Comparison of ENCODE assay signal across 8 cellular contexts in the genomic region with DNA sequence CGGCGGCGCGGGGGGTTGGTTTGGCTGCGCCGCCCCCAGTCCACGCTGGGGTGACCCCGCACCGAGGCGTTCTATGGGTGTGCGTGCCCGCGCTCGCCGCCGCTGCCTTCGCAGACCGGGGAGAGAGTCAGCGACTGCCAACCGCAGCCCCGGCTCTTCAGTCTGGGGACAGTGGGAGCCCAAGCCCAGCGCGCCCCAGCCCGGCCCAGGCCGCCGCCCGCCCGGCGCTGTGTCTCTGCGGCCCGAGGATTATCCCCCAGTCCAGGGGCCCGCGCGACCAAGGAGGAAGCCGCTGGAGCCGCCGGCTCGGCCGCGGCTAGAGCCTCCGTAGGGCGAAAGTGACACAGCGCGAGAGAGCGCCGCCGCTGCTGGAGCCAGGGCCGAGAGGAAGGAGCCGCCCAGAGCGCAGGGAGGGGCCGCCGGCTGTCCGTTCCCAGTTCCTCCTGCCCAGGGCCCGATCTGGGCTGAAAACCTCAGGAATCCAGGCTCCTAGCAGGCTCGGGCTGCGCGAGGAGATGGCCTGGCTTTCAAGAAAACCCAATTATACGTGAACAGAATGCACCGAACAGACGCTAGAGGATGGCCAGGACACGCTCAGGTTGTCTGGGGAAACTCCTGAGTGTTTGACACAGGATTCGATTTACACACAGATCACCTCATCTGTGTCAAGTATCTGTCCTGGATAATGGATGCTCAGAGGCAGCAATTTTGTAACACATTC. TPM values are rescaled to one million over a fixed set of nuclear protein-coding genes. Genes with fewer than 3 reads are reported as not detected.
A peak's percentile ranks its signal among the peaks of the same experiment; 100 is the strongest.
DNase-seq lines count a peak whose midpoint lies in the region; ATAC-seq and TF ChIP-seq lines count a peak whose summit lies in the region.

No MANE protein-coding gene starts in this region.

- H3K4me3 ChIP-seq in fibroblast of lung (replicated peaks in 1 of 4; ENCODE audit: control extremely low read depth in 1 of 4, insufficient read depth in 1 of 4, low read depth in 3 of 4, low read length in 4 of 4) (peak overlapping the region; percentile 60 to 97 (median 92)), mucosa of rectum (ENCODE audit: low read length in 2 of 2) (peak overlapping the region; percentile 83 to 95), thyroid gland (replicated peaks in 1 of 3) (peak overlapping the region; percentile 51 to 90 (median 76))

- H3K4me2 ChIP-seq in fibroblast of lung (ENCODE audit: extremely low read depth, insufficient read depth, low read length), result peak overlapping the region; percentile 99

- H3K79me2 ChIP-seq in fibroblast of lung (ENCODE audit: control insufficient read depth, insufficient read depth, low read length), result peaks cover 65% of the 10 kb centered on the region

- H3K27ac ChIP-seq in fibroblast of lung (ENCODE audit: insufficient read depth, low read length) (peak overlapping the region; percentile 93), mucosa of rectum (ENCODE audit: low read depth in 2 of 2, low read length in 2 of 2) (peak overlapping the region; percentile 77 to 80), thyroid gland (peak overlapping the region; percentile 45 to 85 (median 85))

- ATAC-seq in HG02798 (IDR thresholded peaks at IDR 0.05; ENCODE audit: poor library complexity, unreplicated experiment), result peak; percentile 41

- H3K27me3 ChIP-seq in fibroblast of lung (ENCODE audit: control insufficient read depth, insufficient read depth, low read length) (no peaks in the 10 kb centered on the region), mucosa of rectum (ENCODE audit: control insufficient read depth in 2 of 2, insufficient read depth in 2 of 2, low read length in 2 of 2) (no peaks in the 10 kb centered on the region), thyroid gland (no peaks in the 10 kb centered on the region)

- peaks cover 20% of the 10 kb centered on the region for H3K4me1 Mint-ChIP-seq in activated T-cell treated with anti-CD3 and anti-CD28 coated beads, Interleukin-2, amount 50 U/mL, for 24 hours (ENCODE audit: low read depth)

- intact Hi-C loops in thyroid gland (cut with DNase I), result loop anchor here (10.0 kb wide), 1 partner anchor 66 kb away; no protein-coding TSS in a partner anchor

- H3K9me3 ChIP-seq in fibroblast of lung (ENCODE audit: control insufficient read depth, insufficient read depth, low read depth, low read length) (no peaks in the 10 kb centered on the region), mucosa of rectum (ENCODE audit: control insufficient read depth in 2 of 2, low read length in 2 of 2) (no peaks in the 10 kb centered on the region), thyroid gland (no peaks in the 10 kb centered on the region)

- 10 to 35% methylated on average over 5 of the region's 62 CpGs for WGBS in thyroid gland, 2 donors

- TF ChIP-seq CTCF in fibroblast of lung (conservative IDR thresholded peaks at IDR 0.05 in 1 of 2, IDR thresholded peaks at IDR 0.05 in 1 of 2; ENCODE audit: low read depth in 1 of 2, low read length in 2 of 2) (no peak), thyroid gland (IDR thresholded peaks at IDR 0.05) (no peak)

- DNase-seq in NCI-H82 (lab: John Stamatoyannopoulos, UW), result peak; percentile 74
- no peak for DNase-seq in NCI-H82 treated with DMSO at 0.1 percent for 48 hours (lab: John Stamatoyannopoulos, UW; ENCODE audit: unreplicated experiment)
- peak; percentile 43 for DNase-seq in NCI-H510A treated with DMSO at 0.1 percent for 48 hours (lab: John Stamatoyannopoulos, UW)
- DNase-seq in activated T-cell treated with anti-CD3 and anti-CD28 coated beads, Interleukin-2, amount 50 U/mL, for 24 hours, result peak; percentile 50
- peak; percentile 78 to 87 for DNase-seq in fibroblast of lung (ENCODE audit: low read depth in 2 of 2)
- peak; percentile 74 to 77 for DNase-seq in thyroid gland

- TF ChIP-seq POLR2A in thyroid gland (IDR thresholded peaks at IDR 0.05), result peak in 1 of 2 donors; percentile 71

- peaks cover 20% of the 10 kb centered on the region for H3K4me1 ChIP-seq in fibroblast of lung (ENCODE audit: control insufficient read depth, extremely low read depth, insufficient read depth, low read length)
- peaks cover 5 to 6% of the 10 kb centered on the region in 2 donors for H3K4me1 ChIP-seq in mucosa of rectum (ENCODE audit: control insufficient read depth in 2 of 2, insufficient read depth in 2 of 2, low read length in 2 of 2)
- H3K4me1 ChIP-seq in thyroid gland, result peaks cover 9 to 12% of the 10 kb centered on the region in 2 donors

- H3K36me3 Mint-ChIP-seq in activated T-cell treated with anti-CD3 and anti-CD28 coated beads, Interleukin-2, amount 50 U/mL, for 24 hours (ENCODE audit: low read depth), result no peaks in the 10 kb centered on the region

- no peaks in the 10 kb centered on the region for H4K20me1 ChIP-seq in fibroblast of lung (ENCODE audit: control insufficient read depth, extremely low read depth, insufficient read depth, low read length)

- H3K27ac Mint-ChIP-seq in activated T-cell treated with anti-CD3 and anti-CD28 coated beads, Interleukin-2, amount 50 U/mL, for 24 hours, result no peak overlapping the region

- peak overlapping the region; percentile 43 for H2AFZ ChIP-seq in fibroblast of lung (ENCODE audit: low read length)

- H3K36me3 ChIP-seq in fibroblast of lung (ENCODE audit: control insufficient read depth, insufficient read depth, low read length) (no peaks in the 10 kb centered on the region), mucosa of rectum (ENCODE audit: control insufficient read depth in 2 of 2, insufficient read depth in 2 of 2, low read length in 2 of 2) (no peaks in the 10 kb centered on the region), thyroid gland (no peaks in the 10 kb centered on the region)

- H3K9me3 Mint-ChIP-seq in activated T-cell treated with anti-CD3 and anti-CD28 coated beads, Interleukin-2, amount 50 U/mL, for 24 hours, result no peaks in the 10 kb centered on the region

- peaks cover 41% of the 10 kb centered on the region for H3K27me3 Mint-ChIP-seq in activated T-cell treated with anti-CD3 and anti-CD28 coated beads, Interleukin-2, amount 50 U/mL, for 24 hours

- peak overlapping the region; percentile 77 for H3K4me3 Mint-ChIP-seq in activated T-cell treated with anti-CD3 and anti-CD28 coated beads, Interleukin-2, amount 50 U/mL, for 24 hours

- H3K9ac ChIP-seq in fibroblast of lung (ENCODE audit: insufficient read depth, low read length) (peak overlapping the region; percentile 87), mucosa of rectum (ENCODE audit: low read depth in 1 of 2, low read length in 2 of 2) (peak overlapping the region; percentile 56 to 73)

RNA-seq across cellular contexts. Expression of a gene that starts 2.4 kb away (rescaled TPM):
- total RNA-seq in fibroblast of lung (17.2 and 28.1 TPM in 2 replicates), thyroid gland (10 to 100 TPM; 18.7 to 29.8 (median 23.6) TPM)
- polyA plus RNA-seq in fibroblast of lung, result 17.6 and 27.2 TPM in 2 replicates
- polyA plus RNA-seq in fibroblast of lung (2012), result 39.4 and 61.5 TPM in 2 replicates
- 102 and 197 TPM in 2 replicates for polyA minus RNA-seq in fibroblast of lung (ENCODE audit: low replicate concordance)
